In genomic region chr3:170038434-170039110, GRCh38 we compare ENCODE assay signal across 8 cellular contexts. TPM values are rescaled to one million over a fixed set of nuclear protein-coding genes. Genes with fewer than 3 reads are reported as not detected.
DNase-seq lines count a peak whose midpoint lies in the region; TF ChIP-seq lines count a peak whose summit lies in the region.

No MANE protein-coding gene starts in this region.

- no peaks in the 10 kb centered on the region for H3K79me2 ChIP-seq in osteoblast (ENCODE audit: insufficient read depth, low read length)

- no peak for TF ChIP-seq CTCF in fibroblast of pulmonary artery (IDR thresholded peaks at IDR 0.05; ENCODE audit: low read length, missing control alignments)
- no peak for TF ChIP-seq CTCF in osteoblast (IDR thresholded peaks at IDR 0.05; ENCODE audit: extremely low read depth, low read depth, low read length)

- peak overlapping the region; percentile 29 for H2AFZ ChIP-seq in osteoblast (ENCODE audit: low read length)

- no peaks in the 10 kb centered on the region for H3K9me3 ChIP-seq in osteoblast (ENCODE audit: low read depth, low read length)

- H3K27me3 ChIP-seq in osteoblast (ENCODE audit: insufficient read depth, low read length), result peaks cover 50% of the 10 kb centered on the region

- peak overlapping the region; percentile 82 for H3K4me3 Mint-ChIP-seq in activated T-cell treated with anti-CD3 and anti-CD28 coated beads, Interleukin-2, amount 50 U/mL, for 24 hours

- no peaks in the 10 kb centered on the region for H4K20me1 ChIP-seq in osteoblast (ENCODE audit: insufficient read depth, low read length)

- no peaks in the 10 kb centered on the region for H3K36me3 Mint-ChIP-seq in activated T-cell treated with anti-CD3 and anti-CD28 coated beads, Interleukin-2, amount 50 U/mL, for 24 hours (ENCODE audit: low read depth)

- H3K9me3 Mint-ChIP-seq in activated T-cell treated with anti-CD3 and anti-CD28 coated beads, Interleukin-2, amount 50 U/mL, for 24 hours, result no peaks in the 10 kb centered on the region

- H3K27ac Mint-ChIP-seq in activated T-cell treated with anti-CD3 and anti-CD28 coated beads, Interleukin-2, amount 50 U/mL, for 24 hours, result peak overlapping the region; percentile 26

- H3K4me2 ChIP-seq in osteoblast (ENCODE audit: insufficient read depth, low read length), result peak overlapping the region; percentile 77

- POLR2A ChIA-PET in HEK293T (lab: Yijun Ruan, JAX), result no interaction called here

- no peaks in the 10 kb centered on the region for H3K27me3 Mint-ChIP-seq in activated T-cell treated with anti-CD3 and anti-CD28 coated beads, Interleukin-2, amount 50 U/mL, for 24 hours

- no peak overlapping the region for H3K27ac ChIP-seq in osteoblast (ENCODE audit: low read depth, low read length)

- DNase-seq in HEK293T (ENCODE audit: extremely low spot score) (peak; percentile 22), NCI-H510A (lab: John Stamatoyannopoulos, UW) (peak; percentile 20), fibroblast of pulmonary artery (ENCODE audit: low read depth) (no peak), osteoblast (ENCODE audit: insufficient read length, low spot score, missing footprints) (peak; percentile 52), H4 (ENCODE audit: low spot score) (no peak), NCI-H1694 (lab: John Stamatoyannopoulos, UW) (no peak)
- peak; percentile 56 for DNase-seq in activated T-cell treated with anti-CD3 and anti-CD28 coated beads, Interleukin-2, amount 50 U/mL, for 24 hours

- H3K4me1 ChIP-seq in osteoblast (ENCODE audit: insufficient read depth, low read length), result peaks cover 4% of the 10 kb centered on the region

- CTCF ChIA-PET in HEK293T (lab: Yijun Ruan, JAX), result no interaction called here

- H3K4me3 ChIP-seq in GM08714 (ENCODE audit: low read length) (peak overlapping the region; percentile 70; the same call in 1 of the 2 replicates), fibroblast of pulmonary artery (replicated peaks; ENCODE audit: low read depth, low read length) (peak overlapping the region; percentile 44), osteoblast (ENCODE audit: insufficient read depth, low read length) (peak overlapping the region; percentile 63)

- peaks cover 19% of the 10 kb centered on the region for H3K4me1 Mint-ChIP-seq in activated T-cell treated with anti-CD3 and anti-CD28 coated beads, Interleukin-2, amount 50 U/mL, for 24 hours (ENCODE audit: low read depth)

- no peaks in the 10 kb centered on the region for H3K36me3 ChIP-seq in osteoblast (ENCODE audit: insufficient read depth, low read length)

TF ChIP-seq in HEK293T, 16 proteins besides CTCF, POLR2A, EP300 and RAD21:
- no peak for TF ChIP-seq FOXK2 (IDR thresholded peaks at IDR 0.05)
- no peak for TF ChIP-seq ELF4 (IDR thresholded peaks at IDR 0.05)
- no peak for TF ChIP-seq SP1 (IDR thresholded peaks at IDR 0.05)
- no peak for TF ChIP-seq HDGF (IDR thresholded peaks at IDR 0.05; ENCODE audit: borderline replicate concordance)
- no peak for TF ChIP-seq FOXM1 (IDR thresholded peaks at IDR 0.05; ENCODE audit: borderline replicate concordance)
- no peak for TF ChIP-seq L3MBTL2 (conservative IDR thresholded peaks at IDR 0.05)
- no peak for TF ChIP-seq NFRKB (IDR thresholded peaks at IDR 0.05)
- TF ChIP-seq ZNF384 (IDR thresholded peaks at IDR 0.05), result no peak
- TF ChIP-seq LEF1 (IDR thresholded peaks at IDR 0.05; ENCODE audit: borderline replicate concordance), result no peak
- no peak for TF ChIP-seq CTBP1 (IDR thresholded peaks at IDR 0.05; ENCODE audit: borderline replicate concordance)
- TF ChIP-seq SUZ12 (IDR thresholded peaks at IDR 0.05), result no peak
- no peak for TF ChIP-seq BHLHE40 (IDR thresholded peaks at IDR 0.05; ENCODE audit: borderline replicate concordance)

RNA-seq across cellular contexts. Expression of gene GPR160, which starts 0.8 kb away (rescaled TPM):
- 0.29 TPM in 1 of 2 replicates, not detected in the other for total RNA-seq in osteoblast
- total RNA-seq in H4 (2014; rRNA removed; shearing (Covaris generic)), result 2.9 and 5.6 TPM in 2 replicates

Comparison
In these comparisons a context has a peak if more than half of its experiments do, and no peak if none do; other contexts are left out.
1. DNase-seq: peak in HEK293T (single experiment), NCI-H510A (single experiment), activated T-cell treated with anti-CD3 and anti-CD28 coated beads, Interleukin-2, amount 50 U/mL, for 24 hours (single experiment) and osteoblast (single experiment); none in fibroblast of pulmonary artery (single experiment), H4 (single experiment) and NCI-H1694 (single experiment).
2. Peak in every context shown above with its lines, with median percentiles within 50 percentile points of each other: H3K4me3 ChIP-seq.